19 cellular contexts compared by ENCODE assay signal in genomic region chr6:96162711-96163120, GRCh38.
"Had no signal": no experiment of that assay in that cellular context is flagged by ENCODE, and none has a peak within 500 bp of the region (broad histone marks: within the 10 kb centered on the region; RNA-seq: fewer than 3 reads in every experiment).

No MANE protein-coding gene starts in this region.

- H3K4me3 Mint-ChIP-seq: activated CD4-positive, alpha-beta memory T cell treated with anti-CD3 and anti-CD28 coated beads for 36 hours; activated CD4-positive, alpha-beta T cell treated with anti-CD3 and anti-CD28 coated beads for 36 hours; activated T-cell treated with anti-CD3 and anti-CD28 coated beads, Interleukin-2, amount 50 U/mL, for 4 hours; naive thymus-derived CD8-positive, alpha-beta T cell; T-helper 17 cell had no signal

- H3K4me1 ChIP-seq: gastroesophageal sphincter, left lung, right atrium auricular region, tibial nerve had no signal

- H3K36me3 ChIP-seq: gastroesophageal sphincter, left lung, right atrium auricular region, tibial nerve, WERI-Rb-1 had no signal

- H3K36me3 Mint-ChIP-seq: activated CD4-positive, alpha-beta memory T cell treated with anti-CD3 and anti-CD28 coated beads for 36 hours; naive thymus-derived CD8-positive, alpha-beta T cell had no signal

- H3K4me1 Mint-ChIP-seq: activated CD4-positive, alpha-beta T cell treated with anti-CD3 and anti-CD28 coated beads for 36 hours; naive thymus-derived CD8-positive, alpha-beta T cell; T-helper 17 cell had no signal

- H3K27ac ChIP-seq: gastroesophageal sphincter, left lung, right atrium auricular region, skin epidermis, tibial nerve, WERI-Rb-1 had no signal

- H3K4me3 ChIP-seq: gastroesophageal sphincter, left lung, right atrium auricular region, skin epidermis, tibial nerve had no signal

- DNase-seq: activated CD4-positive, alpha-beta memory T cell treated with anti-CD3 and anti-CD28 coated beads for 36 hours; activated CD4-positive, alpha-beta T cell treated with anti-CD3 and anti-CD28 coated beads for 36 hours; activated effector memory CD4-positive, alpha-beta T cell treated with Interleukin-2 at 50 U/mL for 16 hours; activated naive CD4-positive, alpha-beta T cell treated with anti-CD3 and anti-CD28 coated beads, Interleukin-2, amount 50 U/mL, for 16 hours; activated T-cell treated with anti-CD3 and anti-CD28 coated beads, Interleukin-2, amount 50 U/mL, for 4 hours; erythroblast; left lung; mammary epithelial cell; naive thymus-derived CD8-positive, alpha-beta T cell; posterior cingulate gyrus; stimulated activated CD4-positive, alpha-beta T cell treated with anti-CD3 and anti-CD28 coated beads, Interleukin-4, amount 100 ng/mL, for 24 hours; stimulated activated naive CD4-positive, alpha-beta T cell treated with Interleukin-2 at 50 U/mL for 16 hours; substantia nigra; T-helper 17 cell; WERI-Rb-1 had no signal

- ATAC-seq: activated CD4-positive, alpha-beta T cell treated with anti-CD3 and anti-CD28 coated beads for 36 hours; activated T-cell treated with anti-CD3 and anti-CD28 coated beads, Interleukin-2, amount 50 U/mL, for 4 hours; gastroesophageal sphincter; left lung; naive thymus-derived CD8-positive, alpha-beta T cell; T-helper 17 cell had no signal

- H3K9me3 Mint-ChIP-seq: activated CD4-positive, alpha-beta memory T cell treated with anti-CD3 and anti-CD28 coated beads for 36 hours; activated T-cell treated with anti-CD3 and anti-CD28 coated beads, Interleukin-2, amount 50 U/mL, for 4 hours; naive thymus-derived CD8-positive, alpha-beta T cell had no signal

- H3K27me3 ChIP-seq: gastroesophageal sphincter, left lung, right atrium auricular region, tibial nerve had no signal

- H3K27me3 Mint-ChIP-seq: activated CD4-positive, alpha-beta T cell treated with anti-CD3 and anti-CD28 coated beads for 36 hours; T-helper 17 cell had no signal

- H3K27ac Mint-ChIP-seq: activated CD4-positive, alpha-beta memory T cell treated with anti-CD3 and anti-CD28 coated beads for 36 hours; activated CD4-positive, alpha-beta T cell treated with anti-CD3 and anti-CD28 coated beads for 36 hours; naive thymus-derived CD8-positive, alpha-beta T cell; T-helper 17 cell had no signal

- H3K9me3 ChIP-seq: gastroesophageal sphincter, left lung, right atrium auricular region, tibial nerve had no signal
